In the genomic region with DNA sequence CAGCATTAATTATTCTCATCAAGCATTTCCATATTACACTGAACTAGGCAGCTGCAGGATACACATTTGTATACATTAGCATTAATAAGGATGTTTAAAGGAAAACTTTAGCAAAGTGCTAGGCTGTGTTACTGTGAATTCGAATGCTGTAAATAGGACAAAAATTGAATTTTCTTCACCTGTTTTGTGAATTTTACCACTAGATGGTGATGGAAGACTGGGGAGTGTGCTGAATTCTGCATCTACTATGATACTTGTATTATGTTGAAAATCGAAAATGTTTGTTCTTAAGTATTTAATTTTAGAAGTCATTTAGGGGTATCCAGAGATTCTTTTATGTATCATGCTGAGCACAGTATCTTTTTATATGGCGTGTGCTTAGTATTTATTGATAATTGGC, we compare ENCODE assay signal across 9 cellular contexts. TPM values are rescaled to one million over a fixed set of nuclear protein-coding genes. Genes with fewer than 3 reads are reported as not detected.
DNase-seq lines count a peak whose midpoint lies in the region; ATAC-seq and TF ChIP-seq lines count a peak whose summit lies in the region.
"Had no signal": no experiment of that assay in that cellular context is flagged by ENCODE, and none has a peak within 500 bp of the region (broad histone marks: within the 10 kb centered on the region; RNA-seq: fewer than 3 reads in every experiment).

No MANE protein-coding gene starts in this region.

- H3K4me3 ChIP-seq in heart left ventricle (no peak overlapping the region), fibroblast of pulmonary artery (replicated peaks; ENCODE audit: low read depth, low read length) (no peak overlapping the region), uterus (no peak overlapping the region)

- TF ChIP-seq POLR2A in heart left ventricle (IDR thresholded peaks at IDR 0.05) (no peak), uterus (IDR thresholded peaks at IDR 0.05) (no peak)

- H3K36me3 ChIP-seq in heart left ventricle: no peaks in the 10 kb centered on the region
- no peaks in the 10 kb centered on the region for H3K36me3 ChIP-seq in uterus

- no peaks in the 10 kb centered on the region for H3K9me3 ChIP-seq in heart left ventricle
- H3K9me3 ChIP-seq in uterus: no peaks in the 10 kb centered on the region

- H3K4me1 ChIP-seq in heart left ventricle: no peaks in the 10 kb centered on the region
- no peaks in the 10 kb centered on the region for H3K4me1 ChIP-seq in uterus

- H3K27me3 ChIP-seq in heart left ventricle: no peaks in the 10 kb centered on the region
- H3K27me3 ChIP-seq in uterus: no peaks in the 10 kb centered on the region

- 60 to 77% (median 65%) methylated on average over 3 of the region's 3 CpGs for WGBS in heart left ventricle, 4 donors

- DNase-seq in heart left ventricle (no peak), Right ventricle myocardium superior (no peak), OCI-M1 (lab: John Stamatoyannopoulos, UW) (peak; percentile 45), fibroblast of pulmonary artery (ENCODE audit: low read depth) (peak; percentile 69), uterus (no peak), mucosa of gallbladder (ENCODE audit: low spot score) (no peak)
- DNase-seq: stimulated activated CD4-positive, alpha-beta T cell treated with anti-CD3 and anti-CD28 coated beads, Interleukin-12 subunit alpha, Interleukin-12 subunit beta, amount 100 ng/mL, for 4 hours had no signal

- peak in 9 of 12 donors; percentile 23 to 51 (median 36) for TF ChIP-seq CTCF in heart left ventricle (IDR thresholded peaks at IDR 0.05)
- peak; percentile 58 for TF ChIP-seq CTCF in fibroblast of pulmonary artery (IDR thresholded peaks at IDR 0.05; ENCODE audit: low read length, missing control alignments)
- peak; percentile 10 to 38 (median 18) for TF ChIP-seq CTCF in uterus (IDR thresholded peaks at IDR 0.05)

- intact Hi-C loops in heart left ventricle (cut with DNase I): loop anchor here in 2 of 10 donors (10.0 kb wide), 2 partner anchors 496 to 624 kb away; no protein-coding TSS in a partner anchor
- intact Hi-C loops in Right ventricle myocardium superior (cut with DNase I): no loop called here
- intact Hi-C loops in uterus (cut with DNase I; ENCODE audit: low total_unique reads): no loop called here

- H3K27ac ChIP-seq in heart left ventricle: no peak overlapping the region
- no peak overlapping the region for H3K27ac ChIP-seq in uterus

- ATAC-seq in heart left ventricle (no peak), Right ventricle myocardium superior (ENCODE audit: poor library complexity) (no peak), GM18502 (IDR thresholded peaks at IDR 0.05; ENCODE audit: poor library complexity, unreplicated experiment) (no peak), GM18517 (IDR thresholded peaks at IDR 0.05; ENCODE audit: unreplicated experiment) (no peak)

RNA-seq across cellular contexts. Expression of gene P2RY14, which starts 12.3 kb away (rescaled TPM):
- total RNA-seq in heart left ventricle: 1 to 10 TPM; 1.9 to 8.4 (median 4.1) TPM
- polyA plus RNA-seq in heart left ventricle: 1 to 10 TPM in 1 of 2 donors, under 1 TPM in 1; 0.75 to 2.9 TPM
- 3.6 TPM for total RNA-seq in Right ventricle myocardium superior
- 1 to 10 TPM in 1 of 4 donors, under 1 TPM in 3; 0.51 to 2.6 (median 0.61) TPM for total RNA-seq in uterus
- total RNA-seq in mucosa of gallbladder: 14.6 TPM

RNA-seq across cellular contexts. Expression of gene GPR87, which starts 25.9 kb away (rescaled TPM):
- total RNA-seq in heart left ventricle (not detected), Right ventricle myocardium superior (not detected), uterus (under 1 TPM in 1 of 4 donors, not detected in 3; 0.21 TPM), mucosa of gallbladder (not detected)
- not detected for polyA plus RNA-seq in heart left ventricle

RNA-seq across cellular contexts. Expression of gene P2RY13, which starts 38.7 kb away (rescaled TPM):
- total RNA-seq in heart left ventricle (1 to 10 TPM in 2 of 9 donors, under 1 TPM in 7; 0.23 to 7.3 (median 0.50) TPM), Right ventricle myocardium superior (1.0 TPM), uterus (1 to 10 TPM in 3 of 4 donors, under 1 TPM in 1; 0.88 to 1.5 (median 1.2) TPM), mucosa of gallbladder (4.0 TPM)
- polyA plus RNA-seq in heart left ventricle: under 1 TPM; 0.25 to 0.30 TPM

Comparison
In these comparisons a context has a peak if more than half of its experiments do, and no peak if none do; other contexts are left out.
1. DNase-seq: peak in OCI-M1 (single experiment) and fibroblast of pulmonary artery (single experiment); none in heart left ventricle (0 of 5), Right ventricle myocardium superior (single experiment), uterus (0 of 2) and mucosa of gallbladder (single experiment).
2. Peak in every context shown above with its lines, with median percentiles within 50 percentile points of each other: CTCF ChIP-seq.